ENCODE assay signal across 9 cellular contexts in genomic region chr2:53994735-53995538, GRCh38. TPM values are rescaled to one million over a fixed set of nuclear protein-coding genes. Genes with fewer than 3 reads are reported as not detected.
A peak's percentile ranks its signal among the peaks of the same experiment; 100 is the strongest.
DNase-seq lines count a peak whose midpoint lies in the region; ATAC-seq and TF ChIP-seq lines count a peak whose summit lies in the region.
"Had no signal": no experiment of that assay in that cellular context is flagged by ENCODE, and none has a peak within 500 bp of the region (broad histone marks: within the 10 kb centered on the region; RNA-seq: fewer than 3 reads in every experiment).

No MANE protein-coding gene starts in this region.

- no peak for TF ChIP-seq CTCF in SU-DHL-6 (IDR thresholded peaks at IDR 0.05; ENCODE audit: insufficient read depth, low read length, poor library complexity, severe bottlenecking)
- no peak for TF ChIP-seq CTCF in spleen (IDR thresholded peaks at IDR 0.05 in 8 of 11, conservative IDR thresholded peaks at IDR 0.05 in 3 of 11)
- no peak for TF ChIP-seq CTCF in gastroesophageal sphincter (IDR thresholded peaks at IDR 0.05)

- H3K36me3 ChIP-seq in SU-DHL-6 (ENCODE audit: low read length): no peaks in the 10 kb centered on the region
- no peaks in the 10 kb centered on the region for H3K36me3 ChIP-seq in spleen
- H3K36me3 ChIP-seq in gastroesophageal sphincter: peaks cover 0 to 4% of the 10 kb centered on the region in 2 donors

- no peak overlapping the region for H3K9ac ChIP-seq in SU-DHL-6 (ENCODE audit: low read length)

- no peaks in the 10 kb centered on the region for H3K9me3 ChIP-seq in SU-DHL-6 (ENCODE audit: insufficient read depth, low read length)
- H3K9me3 ChIP-seq in spleen: no peaks in the 10 kb centered on the region
- no peaks in the 10 kb centered on the region for H3K9me3 ChIP-seq in gastroesophageal sphincter

- 20 to 54% (median 28%) methylated on average over 5 of the region's 5 CpGs for WGBS in spleen, 5 donors
- 87 to 88% methylated on average over 5 of the region's 5 CpGs for WGBS in gastroesophageal sphincter (ENCODE audit: low coverage in 1 of 2), 2 donors

- H3K4me3 Mint-ChIP-seq in activated CD8-positive, alpha-beta memory T cell treated with anti-CD3 and anti-CD28 coated beads, Interleukin-2, amount 10 ng/mL, durations not matched to agents 7 days and 5 days: peak overlapping the region; percentile 40

- ATAC-seq in activated CD8-positive, alpha-beta memory T cell treated with anti-CD3 and anti-CD28 coated beads, Interleukin-2, amount 10 ng/mL, durations not matched to agents 7 days and 5 days: peak; percentile 96
- ATAC-seq in HG02852 (IDR thresholded peaks at IDR 0.05; ENCODE audit: unreplicated experiment): peak; percentile 82
- no peak for ATAC-seq in gastroesophageal sphincter

- intact Hi-C loops in spleen (cut with DNase I; ENCODE audit: low total_unique reads): no loop called here

- DNase-seq in activated CD8-positive, alpha-beta memory T cell treated with anti-CD3 and anti-CD28 coated beads, Interleukin-2, amount 10 ng/mL, durations not matched to agents 7 days and 5 days: no peak
- no peak for DNase-seq in activated CD8-positive, alpha-beta memory T cell treated with anti-CD3 and anti-CD28 coated beads, Interleukin-2, amount 50 U/mL, for 48 hours
- DNase-seq in spleen: no peak
- DNase-seq in COLO668 (lab: John Stamatoyannopoulos, UW; ENCODE audit: unreplicated experiment): no peak
- no peak for DNase-seq in HUDEP-2 (lab: John Stamatoyannopoulos, UW; ENCODE audit: unreplicated experiment in 76 of 76)
- DNase-seq: NCI-H1694 treated with DMSO at 0.1 percent for 48 hours had no signal

- peak overlapping the region; percentile 38 for H3K4me2 ChIP-seq in SU-DHL-6 (ENCODE audit: low read depth, low read length, poor library complexity, severe bottlenecking)

- CTCF ChIA-PET in activated CD8-positive, alpha-beta memory T cell treated with anti-CD3 and anti-CD28 coated beads, Interleukin-2, amount 10 ng/mL, durations not matched to agents 7 days and 5 days (lab: Charles Lee): interaction anchor here (0.6 to 1.4 kb wide), 6 partner anchors 16 to 1722 kb away, joined by 3 to 8 read pairs (median 4); no protein-coding TSS in a partner anchor

- H3K27me3 Mint-ChIP-seq in activated CD8-positive, alpha-beta memory T cell treated with anti-CD3 and anti-CD28 coated beads, Interleukin-2, amount 10 ng/mL, durations not matched to agents 7 days and 5 days: no peaks in the 10 kb centered on the region

- H3K4me1 ChIP-seq in spleen (peaks cover 5 to 37% (median 21%) of the 10 kb centered on the region in 6 donors), gastroesophageal sphincter (peaks cover 0 to 5% (median 0%) of the 10 kb centered on the region in 3 donors)

- no peaks in the 10 kb centered on the region for H3K9me2 ChIP-seq in SU-DHL-6 (replicated peaks; ENCODE audit: insufficient read depth, low read length)

- H2AFZ ChIP-seq in SU-DHL-6 (ENCODE audit: low read depth, low read length, severe bottlenecking): peak overlapping the region; percentile 23

- H3K4me1 Mint-ChIP-seq in activated CD8-positive, alpha-beta memory T cell treated with anti-CD3 and anti-CD28 coated beads, Interleukin-2, amount 10 ng/mL, durations not matched to agents 7 days and 5 days: peaks cover 23% of the 10 kb centered on the region

- no peak for TF ChIP-seq POLR2A in spleen (IDR thresholded peaks at IDR 0.05)
- no peak for TF ChIP-seq POLR2A in gastroesophageal sphincter (IDR thresholded peaks at IDR 0.05)

- H3K4me3 ChIP-seq in SU-DHL-6 (ENCODE audit: insufficient read depth, low read length, poor library complexity, severe bottlenecking) (no peak overlapping the region), spleen (peak overlapping the region in 1 of 8 donors; percentile 26), gastroesophageal sphincter (no peak overlapping the region)

- H3K27ac Mint-ChIP-seq in activated CD8-positive, alpha-beta memory T cell treated with anti-CD3 and anti-CD28 coated beads, Interleukin-2, amount 10 ng/mL, durations not matched to agents 7 days and 5 days: peak overlapping the region; percentile 91

- H3K27ac ChIP-seq in SU-DHL-6 (ENCODE audit: low read depth, low read length) (peak overlapping the region; percentile 49), spleen (peak overlapping the region; percentile 30 to 78 (median 70)), gastroesophageal sphincter (no peak overlapping the region)

- H3K27me3 ChIP-seq in SU-DHL-6 (ENCODE audit: low read length) (no peaks in the 10 kb centered on the region), spleen (replicated peaks in 1 of 7) (no peaks in the 10 kb centered on the region), gastroesophageal sphincter (no peaks in the 10 kb centered on the region)

- H3F3A ChIP-seq in SU-DHL-6 (ENCODE audit: insufficient read depth): no peaks in the 10 kb centered on the region

- no peaks in the 10 kb centered on the region for H4K20me1 ChIP-seq in SU-DHL-6 (ENCODE audit: low read depth, low read length)

- H3K79me2 ChIP-seq in SU-DHL-6 (ENCODE audit: insufficient read depth, low read length): no peaks in the 10 kb centered on the region

- TF ChIP-seq EP300 in gastroesophageal sphincter (IDR thresholded peaks at IDR 0.05): no peak

- peaks cover 3% of the 10 kb centered on the region for H3K9me3 Mint-ChIP-seq in activated CD8-positive, alpha-beta memory T cell treated with anti-CD3 and anti-CD28 coated beads, Interleukin-2, amount 10 ng/mL, durations not matched to agents 7 days and 5 days (ENCODE audit: low read depth)

- peaks cover 11% of the 10 kb centered on the region for H3K36me3 Mint-ChIP-seq in activated CD8-positive, alpha-beta memory T cell treated with anti-CD3 and anti-CD28 coated beads, Interleukin-2, amount 10 ng/mL, durations not matched to agents 7 days and 5 days

RNA-seq across cellular contexts. Expression of gene PSME4, which starts 24.1 kb away (rescaled TPM):
- total RNA-seq in activated CD8-positive, alpha-beta memory T cell treated with anti-CD3 and anti-CD28 coated beads, Interleukin-2, amount 10 ng/mL, durations not matched to agents 7 days and 5 days: 10 to 100 TPM; 57.0 to 70.0 TPM
- total RNA-seq in spleen: 10 to 100 TPM; 53.8 to 88.1 (median 73.6) TPM
- polyA plus RNA-seq in spleen: 10 to 100 TPM; 34.1 to 47.5 (median 35.5) TPM
- total RNA-seq in gastroesophageal sphincter: 10 to 100 TPM; 44.8 to 58.2 (median 49.4) TPM

Comparison
In these comparisons a context has a peak if more than half of its experiments do, and no peak if none do; other contexts are left out.
1. H3K27ac ChIP-seq: peak in SU-DHL-6 (single experiment) and spleen (8 of 8); none in gastroesophageal sphincter (0 of 4).